In genomic region chrX:22194207-22194606, GRCh38 we compare ENCODE assay signal across 19 cellular contexts.
"Had no signal": no experiment of that assay in that cellular context is flagged by ENCODE, and none has a peak within 500 bp of the region (broad histone marks: within the 10 kb centered on the region; RNA-seq: fewer than 3 reads in every experiment).

No MANE protein-coding gene starts in this region.

- H3K9me3 ChIP-seq: gastrocnemius medialis, pancreas, sigmoid colon, spleen, stomach, testis, upper lobe of right lung had no signal

- H3K9me3 Mint-ChIP-seq: activated naive CD8-positive, alpha-beta T cell treated with anti-CD3 and anti-CD28 coated beads, Interleukin-2, amount 10 ng/mL, durations not matched to agents 7 days and 5 days; naive thymus-derived CD4-positive, alpha-beta T cell had no signal

- H3K27me3 ChIP-seq: gastrocnemius medialis, sigmoid colon, stomach, testis, upper lobe of right lung had no signal

- H3K4me3 Mint-ChIP-seq: activated CD4-positive, alpha-beta T cell treated with anti-CD3 and anti-CD28 coated beads, Interleukin-2, amount 10 ng/mL, durations not matched to agents 24 days and 14 days; activated naive CD8-positive, alpha-beta T cell treated with anti-CD3 and anti-CD28 coated beads, Interleukin-2, amount 10 ng/mL, durations not matched to agents 7 days and 5 days; naive thymus-derived CD4-positive, alpha-beta T cell; T-helper 17 cell had no signal

- H3K27me3 Mint-ChIP-seq: activated CD4-positive, alpha-beta T cell treated with anti-CD3 and anti-CD28 coated beads, Interleukin-2, amount 10 ng/mL, durations not matched to agents 24 days and 14 days; activated naive CD8-positive, alpha-beta T cell treated with anti-CD3 and anti-CD28 coated beads, Interleukin-2, amount 10 ng/mL, durations not matched to agents 7 days and 5 days; T-helper 17 cell had no signal

- H3K36me3 Mint-ChIP-seq: activated naive CD8-positive, alpha-beta T cell treated with anti-CD3 and anti-CD28 coated beads, Interleukin-2, amount 10 ng/mL, durations not matched to agents 7 days and 5 days; naive thymus-derived CD4-positive, alpha-beta T cell had no signal

- H3K4me3 ChIP-seq: gastrocnemius medialis, lung, pancreas, sigmoid colon, spleen, stomach, testis, upper lobe of right lung had no signal

- ATAC-seq: gastrocnemius medialis; naive thymus-derived CD4-positive, alpha-beta T cell; pancreas; T-helper 17 cell; upper lobe of right lung had no signal

- H3K27ac Mint-ChIP-seq: activated CD4-positive, alpha-beta T cell treated with anti-CD3 and anti-CD28 coated beads, Interleukin-2, amount 10 ng/mL, durations not matched to agents 24 days and 14 days; activated naive CD8-positive, alpha-beta T cell treated with anti-CD3 and anti-CD28 coated beads, Interleukin-2, amount 10 ng/mL, durations not matched to agents 7 days and 5 days; naive thymus-derived CD4-positive, alpha-beta T cell; T-helper 17 cell had no signal

- DNase-seq: activated CD4-positive, alpha-beta T cell treated with anti-CD3 and anti-CD28 coated beads, Interleukin-2, amount 10 ng/mL, durations not matched to agents 24 days and 14 days; activated CD4-positive, CD25-positive, alpha-beta regulatory T cell; activated naive CD4-positive, alpha-beta T cell; activated naive CD8-positive, alpha-beta T cell treated with anti-CD3 and anti-CD28 coated beads, Interleukin-2, amount 10 ng/mL, durations not matched to agents 7 days and 5 days; aorta; gastrocnemius medialis; left colon; naive thymus-derived CD4-positive, alpha-beta T cell; pancreas; sigmoid colon; spleen; stimulated activated CD4-positive, alpha-beta T cell treated with anti-CD3 and anti-CD28 coated beads, Interleukin-1b, Interleukin-23, amount 100 ng/mL, for 48 hours; stomach; T-helper 17 cell; testis; upper lobe of right lung had no signal

- FAIRE-seq: bronchial epithelial cell, pancreas, TTC549 had no signal

- H3K36me3 ChIP-seq: gastrocnemius medialis, pancreas, sigmoid colon, spleen, stomach, upper lobe of right lung had no signal

- H3K27ac ChIP-seq: gastrocnemius medialis, pancreas, sigmoid colon, spleen, stomach, testis, upper lobe of right lung had no signal
